Comparison of ENCODE assay signal across 19 cellular contexts in genomic region chr5:24141046-24141445, GRCh38.
DNase-seq lines count a peak whose midpoint lies in the region; ATAC-seq and TF ChIP-seq lines count a peak whose summit lies in the region.
"Had no signal": no experiment of that assay in that cellular context is flagged by ENCODE, and none has a peak within 500 bp of the region (broad histone marks: within the 10 kb centered on the region; RNA-seq: fewer than 3 reads in every experiment).

No MANE protein-coding gene starts in this region.

- no peaks in the 10 kb centered on the region for H3K27me3 ChIP-seq in endodermal cell (ENCODE audit: control insufficient read depth, insufficient read depth, low read length, poor library complexity, severe bottlenecking)
- no peaks in the 10 kb centered on the region for H3K27me3 ChIP-seq in esophagus muscularis mucosa
- H3K27me3 ChIP-seq: brain microvascular endothelial cell, sigmoid colon had no signal

- no peaks in the 10 kb centered on the region for H3K27me3 Mint-ChIP-seq in endodermal cell (ENCODE audit: insufficient read depth)
- H3K27me3 Mint-ChIP-seq: activated CD4-positive, alpha-beta memory T cell treated with anti-CD3 and anti-CD28 coated beads for 36 hours; activated naive CD8-positive, alpha-beta T cell treated with anti-CD3 and anti-CD28 coated beads, Interleukin-2, amount 10 ng/mL, durations not matched to agents 7 days and 5 days had no signal

- no peaks in the 10 kb centered on the region for H3K4me1 Mint-ChIP-seq in endodermal cell
- H3K4me1 Mint-ChIP-seq: activated naive CD8-positive, alpha-beta T cell treated with anti-CD3 and anti-CD28 coated beads, Interleukin-2, amount 10 ng/mL, durations not matched to agents 7 days and 5 days; immature natural killer cell had no signal

- H3K9me3 Mint-ChIP-seq in endodermal cell: no peaks in the 10 kb centered on the region

- no peaks in the 10 kb centered on the region for H3K4me1 ChIP-seq in endodermal cell (ENCODE audit: control insufficient read depth, insufficient read depth, low read length)
- H3K4me1 ChIP-seq in esophagus muscularis mucosa: no peaks in the 10 kb centered on the region
- H3K4me1 ChIP-seq: lower lobe of right lung, sigmoid colon had no signal

- DNase-seq in GM03348 (ENCODE audit: low spot score) (peak; percentile 13), endodermal cell (peak; percentile 57), hypothalamus (lab: John Stamatoyannopoulos, UW) (peak in 26 of 51 donors; percentile 0 to 48 (median 21)), putamen (ENCODE audit: low spot score) (peak; percentile 49), UCSD-AML1 (lab: John Stamatoyannopoulos, UW; ENCODE audit: unreplicated experiment) (no peak), esophagus muscularis mucosa (ENCODE audit: extremely low spot score) (no peak)
- DNase-seq: activated CD4-positive, alpha-beta memory T cell treated with anti-CD3 and anti-CD28 coated beads for 36 hours; activated naive CD8-positive, alpha-beta T cell treated with anti-CD3 and anti-CD28 coated beads, Interleukin-2, amount 10 ng/mL, durations not matched to agents 7 days and 5 days; brain microvascular endothelial cell; HCEC 1CT; immature natural killer cell; lower lobe of right lung; NCI-H1436; NCI-H510A treated with DMSO at 0.1 percent for 48 hours; sigmoid colon had no signal

- no peaks in the 10 kb centered on the region for H3K36me3 ChIP-seq in endodermal cell (ENCODE audit: control insufficient read depth, insufficient read depth, low read length)
- H3K36me3 ChIP-seq in esophagus muscularis mucosa: no peaks in the 10 kb centered on the region
- H3K36me3 ChIP-seq: brain microvascular endothelial cell, lower lobe of right lung, sigmoid colon had no signal

- TF ChIP-seq EP300 in esophagus muscularis mucosa (IDR thresholded peaks at IDR 0.05): no peak

- no peak overlapping the region for H3K9ac ChIP-seq in endodermal cell (ENCODE audit: extremely low read depth, low read length, poor library complexity, severe bottlenecking)

- intact Hi-C loops in esophagus muscularis mucosa (cut with DNase I): no loop called here

- H3K4me3 Mint-ChIP-seq in endodermal cell: no peak overlapping the region
- H3K4me3 Mint-ChIP-seq: activated CD4-positive, alpha-beta memory T cell treated with anti-CD3 and anti-CD28 coated beads for 36 hours; activated naive CD8-positive, alpha-beta T cell treated with anti-CD3 and anti-CD28 coated beads, Interleukin-2, amount 10 ng/mL, durations not matched to agents 7 days and 5 days; immature natural killer cell; T-helper 2 cell treated with Interferon-gamma antibody and Interleukin-4, amounts not matched to agents 5 μg/mL and 100 μg/mL, for 36 hours had no signal

- H3K27ac Mint-ChIP-seq in endodermal cell: no peak overlapping the region
- H3K27ac Mint-ChIP-seq: activated CD4-positive, alpha-beta memory T cell treated with anti-CD3 and anti-CD28 coated beads for 36 hours; activated naive CD8-positive, alpha-beta T cell treated with anti-CD3 and anti-CD28 coated beads, Interleukin-2, amount 10 ng/mL, durations not matched to agents 7 days and 5 days; immature natural killer cell; T-helper 2 cell treated with Interferon-gamma antibody and Interleukin-4, amounts not matched to agents 5 μg/mL and 100 μg/mL, for 36 hours had no signal

- ATAC-seq in HG03097 (IDR thresholded peaks at IDR 0.05; ENCODE audit: low FRiP score, unreplicated experiment) (no peak), HG03460 (IDR thresholded peaks at IDR 0.05; ENCODE audit: unreplicated experiment) (no peak)
- ATAC-seq: lower lobe of right lung had no signal

- no peak for TF ChIP-seq POLR2A in esophagus muscularis mucosa (IDR thresholded peaks at IDR 0.05; ENCODE audit: low read depth)

- no peaks in the 10 kb centered on the region for H3K36me3 Mint-ChIP-seq in endodermal cell (ENCODE audit: low read depth)
- H3K36me3 Mint-ChIP-seq: activated CD4-positive, alpha-beta memory T cell treated with anti-CD3 and anti-CD28 coated beads for 36 hours; activated naive CD8-positive, alpha-beta T cell treated with anti-CD3 and anti-CD28 coated beads, Interleukin-2, amount 10 ng/mL, durations not matched to agents 7 days and 5 days; immature natural killer cell had no signal

- H3K9me3 ChIP-seq in endodermal cell (ENCODE audit: control insufficient read depth, low read length) (no peaks in the 10 kb centered on the region), esophagus muscularis mucosa (no peaks in the 10 kb centered on the region)
- H3K9me3 ChIP-seq: lower lobe of right lung, sigmoid colon had no signal

- TF ChIP-seq CTCF in endodermal cell (conservative IDR thresholded peaks at IDR 0.05) (no peak), esophagus muscularis mucosa (IDR thresholded peaks at IDR 0.05) (no peak)

- no peak overlapping the region for H3K27ac ChIP-seq in endodermal cell (ENCODE audit: low read depth, low read length)
- no peak overlapping the region for H3K27ac ChIP-seq in esophagus muscularis mucosa (replicated peaks in 1 of 4)
- H3K27ac ChIP-seq: brain microvascular endothelial cell, lower lobe of right lung, sigmoid colon, SK-N-MC had no signal

- WGBS in endodermal cell (ENCODE audit: insufficient coverage in 1 of 2, insufficient read length in 1 of 2), 2 experiments: 85 to 100% methylated on average over 1 to 3 of the region's 3 CpGs
- 37% methylated on average over 3 of the region's 3 CpGs for WGBS in esophagus muscularis mucosa

- H3K4me3 ChIP-seq in endodermal cell (ENCODE audit: low read length) (no peak overlapping the region), esophagus muscularis mucosa (no peak overlapping the region)
- H3K4me3 ChIP-seq: lower lobe of right lung, sigmoid colon, SK-N-MC had no signal

Comparison
In these comparisons a context has a peak if more than half of its experiments do, and no peak if none do; other contexts are left out.
1. DNase-seq: peak in GM03348 (single experiment), endodermal cell (single experiment), hypothalamus (26 of 51) and putamen (single experiment); none in UCSD-AML1 (single experiment) and esophagus muscularis mucosa (single experiment).